Comparison of ENCODE assay signal across 21 cellular contexts in the genomic region with DNA sequence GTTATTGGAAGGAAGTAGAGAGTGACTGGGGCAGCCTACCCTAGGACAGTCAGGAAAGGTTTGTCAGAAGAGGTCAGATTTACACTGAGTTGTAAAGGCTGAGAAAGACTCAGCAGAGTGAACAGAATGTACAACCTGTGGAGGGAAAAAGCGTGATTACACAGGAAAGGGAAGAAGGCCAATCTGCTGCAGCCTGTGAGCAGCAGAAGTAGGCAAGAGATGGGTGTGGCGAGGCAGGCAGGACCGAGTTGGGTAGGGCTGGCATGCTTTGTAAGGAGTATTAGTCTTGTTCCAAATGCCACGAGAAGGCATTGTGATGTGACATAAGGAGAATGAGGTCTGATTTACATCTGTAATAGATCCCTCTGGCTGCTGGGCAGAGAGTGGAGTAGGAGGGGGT. TPM values are rescaled to one million over a fixed set of nuclear protein-coding genes. Genes with fewer than 3 reads are reported as not detected.
DNase-seq lines count a peak whose midpoint lies in the region; ATAC-seq and TF ChIP-seq lines count a peak whose summit lies in the region.
"Had no signal": no experiment of that assay in that cellular context is flagged by ENCODE, and none has a peak within 500 bp of the region (broad histone marks: within the 10 kb centered on the region; RNA-seq: fewer than 3 reads in every experiment).

No MANE protein-coding gene starts in this region.

- H2AFZ ChIP-seq in trophoblast cell (ENCODE audit: insufficient read depth, low read length, poor library complexity), result no peak overlapping the region

- H2BK5ac ChIP-seq in trophoblast cell (ENCODE audit: low read depth, low read length, poor library complexity), result no peak overlapping the region

- no peak overlapping the region for H4K91ac ChIP-seq in trophoblast cell (ENCODE audit: low read depth, low read length)

- no peaks in the 10 kb centered on the region for H3K79me1 ChIP-seq in trophoblast cell (ENCODE audit: low read length)

- ATAC-seq in Right ventricle myocardium inferior (peak; percentile 49), heart left ventricle (peak in 3 of 4 donors; percentile 45 to 67 (median 55)), HG03432 (IDR thresholded peaks at IDR 0.05; ENCODE audit: unreplicated experiment) (no peak), HG03097 (IDR thresholded peaks at IDR 0.05; ENCODE audit: low FRiP score, unreplicated experiment) (no peak)
- ATAC-seq: activated naive CD8-positive, alpha-beta T cell treated with anti-CD3 and anti-CD28 coated beads, Interleukin-2, amount 50 U/mL, for 24 hours; T-cell had no signal

- H3K9ac ChIP-seq in trophoblast cell (ENCODE audit: low read length), result no peak overlapping the region

- no peak overlapping the region for H2BK120ac ChIP-seq in trophoblast cell (ENCODE audit: insufficient read depth, low read length, poor library complexity)

- no peak overlapping the region for H3K18ac ChIP-seq in trophoblast cell (ENCODE audit: low read length)

- TF ChIP-seq POLR2A in heart left ventricle (IDR thresholded peaks at IDR 0.05), result no peak

- H2BK12ac ChIP-seq in trophoblast cell (ENCODE audit: low read length), result no peak overlapping the region

- no peak overlapping the region for H3K23ac ChIP-seq in trophoblast cell (ENCODE audit: low read length)

- TF ChIP-seq CTCF in heart left ventricle (IDR thresholded peaks at IDR 0.05) (no peak), GM10248 (IDR thresholded peaks at IDR 0.05; ENCODE audit: control extremely low read depth, extremely low read depth, low read depth, missing control alignments) (no peak)

- H3K79me2 ChIP-seq in trophoblast cell (ENCODE audit: control insufficient read depth, insufficient read depth, low read length, poor library complexity), result no peaks in the 10 kb centered on the region

- H3K27ac ChIP-seq in heart left ventricle (peak overlapping the region in 2 of 12 donors; percentile 2 to 76), trophoblast cell (ENCODE audit: low read depth, low read length) (no peak overlapping the region)
- H3K27ac ChIP-seq: tibial artery had no signal

- H3K4me2 ChIP-seq in trophoblast cell (ENCODE audit: low read length), result no peak overlapping the region

- H3K36me3 ChIP-seq in heart left ventricle (no peaks in the 10 kb centered on the region), trophoblast cell (ENCODE audit: control insufficient read depth in 1 of 2, insufficient read depth in 2 of 2, low read length in 2 of 2) (no peaks in the 10 kb centered on the region)
- H3K36me3 ChIP-seq: HAP-1, tibial artery had no signal

- DNase-seq in Right ventricle myocardium inferior (ENCODE audit: missing footprints) (no peak), cardiac septum (ENCODE audit: low spot score) (no peak), heart left ventricle (peak in 1 of 5 donors; percentile 41), trophoblast cell (no peak), GM10248 (ENCODE audit: extremely low spot score) (no peak), NCI-H510A (lab: John Stamatoyannopoulos, UW) (no peak)
- DNase-seq: activated CD4-positive, alpha-beta T cell treated with anti-CD3 and anti-CD28 coated beads, Interleukin-2, amount 10 ng/mL, durations not matched to agents 24 days and 14 days; activated effector memory CD4-positive, alpha-beta T cell treated with Interleukin-2 at 50 U/mL for 16 hours; activated naive CD8-positive, alpha-beta T cell treated with anti-CD3 and anti-CD28 coated beads, Interleukin-2, amount 50 U/mL, for 24 hours; C1 segment of cervical spinal cord; KBM-7; NCI-H1930; nucleus accumbens; SHP77 treated with DMSO at 0.1 percent for 48 hours; stimulated activated naive CD4-positive, alpha-beta T cell; T-cell had no signal

- no peak overlapping the region for H2AK5ac ChIP-seq in trophoblast cell (ENCODE audit: low read length)

- H3K4me3 ChIP-seq in heart left ventricle (no peak overlapping the region), trophoblast cell (ENCODE audit: low read depth, low read length) (peak overlapping the region; percentile 32)
- H3K4me3 ChIP-seq: HAP-1, tibial artery had no signal

- H3K9me3 ChIP-seq in heart left ventricle, result peaks cover 0 to 7% (median 0%) of the 10 kb centered on the region in 12 donors
- H3K9me3 ChIP-seq in trophoblast cell (ENCODE audit: insufficient read depth, low read depth, low read length), result no peaks in the 10 kb centered on the region
- H3K9me3 ChIP-seq: HAP-1, tibial artery had no signal

- intact Hi-C loops in Right ventricle myocardium inferior (cut with DNase I) (no loop called here), cardiac septum (cut with DNase I) (no loop called here), heart left ventricle (cut with DNase I) (no loop called here)

- H4K8ac ChIP-seq in trophoblast cell (ENCODE audit: low read depth, low read length), result no peak overlapping the region

- H4K12ac ChIP-seq in trophoblast cell (ENCODE audit: low read depth, low read length), result no peak overlapping the region

- no peak overlapping the region for H3K14ac ChIP-seq in trophoblast cell (ENCODE audit: low read length)

- H3K4me1 ChIP-seq in heart left ventricle (peaks cover 0 to 43% (median 1%) of the 10 kb centered on the region in 12 donors), trophoblast cell (ENCODE audit: control insufficient read depth in 1 of 2, insufficient read depth in 2 of 2, low read length in 2 of 2) (no peaks in the 10 kb centered on the region)

- H3K27me3 ChIP-seq in heart left ventricle (no peaks in the 10 kb centered on the region), trophoblast cell (ENCODE audit: insufficient read depth, low read length) (no peaks in the 10 kb centered on the region)
- H3K27me3 ChIP-seq: tibial artery had no signal

- POLR2A ChIA-PET in GM10248 (lab: Yijun Ruan, JAX), result no interaction called here

- 66 to 75% (median 70%) methylated on average over 4 of the region's 4 CpGs for WGBS in heart left ventricle, 4 donors
- WGBS in trophoblast cell (ENCODE audit: extremely low coverage, insufficient coverage, insufficient read length), result no CpG with 5 or more reads among the region's 4 CpGs

- H3K4ac ChIP-seq in trophoblast cell (ENCODE audit: low read depth, low read length), result no peak overlapping the region

- CTCF ChIA-PET in GM10248 (lab: Yijun Ruan, JAX), result no interaction called here

RNA-seq across cellular contexts. Expression of a gene that starts 12.6 kb away (rescaled TPM):
- total RNA-seq in Right ventricle myocardium inferior (23.2 TPM), cardiac septum (37.8 TPM), heart left ventricle (100 to 1,000 TPM in 1 of 9 donors, 10 to 100 TPM in 8; 19.2 to 117 (median 29.8) TPM)
- polyA plus RNA-seq in heart left ventricle, result 10 to 100 TPM in 1 of 2 donors, 1 to 10 TPM in 1; 2.6 to 55.7 TPM
- polyA plus RNA-seq in trophoblast cell (2013), result 2.5 and 3.0 TPM in 2 replicates
- total RNA-seq: G401 had no signal

Comparison
In these comparisons a context has a peak if more than half of its experiments do, and no peak if none do; other contexts are left out.
1. ATAC-seq: peak in Right ventricle myocardium inferior (single experiment) and heart left ventricle (3 of 4); none in HG03432 (single experiment) and HG03097 (single experiment).